In the genomic region with DNA sequence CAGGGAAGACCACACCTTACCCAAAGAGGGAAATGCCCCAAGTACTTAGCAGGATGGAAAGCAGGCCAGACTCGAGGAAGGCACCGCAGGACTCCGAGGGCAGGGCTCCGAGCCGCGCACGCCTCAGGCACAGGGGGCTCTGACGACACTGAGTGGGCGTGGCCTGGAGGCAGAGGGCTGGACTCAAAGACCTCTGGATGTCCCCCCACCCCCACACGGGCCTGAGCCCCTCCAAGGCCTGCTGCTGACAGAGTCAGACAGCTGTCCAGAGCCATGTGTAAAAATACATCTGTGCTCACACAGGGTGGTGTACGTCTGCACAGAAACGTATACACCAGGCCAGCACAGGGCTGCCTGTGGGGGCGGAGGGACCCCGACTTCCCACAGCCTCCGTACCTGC, we compare ENCODE assay signal across 7 cellular contexts. TPM values are rescaled to one million over a fixed set of nuclear protein-coding genes. Genes with fewer than 3 reads are reported as not detected.
DNase-seq lines count a peak whose midpoint lies in the region; ATAC-seq and TF ChIP-seq lines count a peak whose summit lies in the region.

No MANE protein-coding gene starts in this region.

- H3K4me1 ChIP-seq in body of pancreas = peaks cover 69% of the 10 kb centered on the region

- no peaks in the 10 kb centered on the region for H3K9me3 ChIP-seq in body of pancreas

- DNase-seq in GM19240 (ENCODE audit: insufficient read length, low spot score) (peak; percentile 71), body of pancreas (peak; percentile 31 to 64 (median 56)), iPS-NIHi7 (ENCODE audit: extremely low spot score) (peak; percentile 87)
- DNase-seq in stimulated activated CD4-positive, alpha-beta T cell treated with anti-CD3 and anti-CD28 coated beads, Interleukin-4, amount 100 ng/mL, for 1 hour = peak; percentile 38

- H3K27me3 ChIP-seq in body of pancreas = no peaks in the 10 kb centered on the region

- H3K4me3 ChIP-seq in body of pancreas = peak overlapping the region; percentile 50 to 56

- WGBS in body of pancreas, 2 donors = 13 to 20% methylated on average over 1 to 15 of the region's 15 CpGs

- H3K27ac ChIP-seq in body of pancreas = peak overlapping the region; percentile 68 to 81 (median 72)

- intact Hi-C loops in body of pancreas (cut with DNase I) = no loop called here

- TF ChIP-seq CTCF in body of pancreas (IDR thresholded peaks at IDR 0.05) = no peak

- TF ChIP-seq POLR2A in body of pancreas (IDR thresholded peaks at IDR 0.05) = no peak

- no peak for ATAC-seq in body of pancreas
- no peak for ATAC-seq in HG02852 (IDR thresholded peaks at IDR 0.05; ENCODE audit: unreplicated experiment)
- ATAC-seq in GM21786 (IDR thresholded peaks at IDR 0.05; ENCODE audit: unreplicated experiment) = no peak

- peaks cover 0 to 2% of the 10 kb centered on the region in 2 donors for H3K36me3 ChIP-seq in body of pancreas (replicated peaks in 1 of 2; ENCODE audit: insufficient read depth in 1 of 2, low read depth in 2 of 2)

TF ChIP-seq in PFSK-1, 5 proteins besides CTCF, POLR2A, EP300 and RAD21:
- TF ChIP-seq FOXP2 (optimal IDR thresholded peaks at IDR 0.05; ENCODE audit: borderline replicate concordance, extremely low read depth, extremely low read length, insufficient read depth) (no peak), POLR2AphosphoS5 (IDR thresholded peaks at IDR 0.05; ENCODE audit: low read depth, low read length) (0 out of 2 replicates have a peak, but pooled peaks have one; percentile 15)

RNA-seq across cellular contexts. Expression of a gene that starts 1.4 kb away (rescaled TPM):
- polyA plus RNA-seq in PFSK-1 (2012; ENCODE audit: insufficient read length, low read depth) = 107 TPM
- 100 to 1,000 TPM in 1 of 2 donors, 10 to 100 TPM in 1; 74.2 to 151 TPM for total RNA-seq in body of pancreas

RNA-seq across cellular contexts. Expression of a gene that starts 6.8 kb away (rescaled TPM):
- polyA plus RNA-seq in PFSK-1 (2012; ENCODE audit: insufficient read length, low read depth) = 2.4 TPM
- 10 to 100 TPM; 10.6 to 21.8 TPM for total RNA-seq in body of pancreas

RNA-seq across cellular contexts. Expression of a gene that starts 41.2 kb away (rescaled TPM):
- polyA plus RNA-seq in PFSK-1 (2012; ENCODE audit: insufficient read length, low read depth) = 135 TPM
- total RNA-seq in body of pancreas = 100 to 1,000 TPM; 111 to 130 TPM
